8 cellular contexts compared by ENCODE assay signal in the genomic region with DNA sequence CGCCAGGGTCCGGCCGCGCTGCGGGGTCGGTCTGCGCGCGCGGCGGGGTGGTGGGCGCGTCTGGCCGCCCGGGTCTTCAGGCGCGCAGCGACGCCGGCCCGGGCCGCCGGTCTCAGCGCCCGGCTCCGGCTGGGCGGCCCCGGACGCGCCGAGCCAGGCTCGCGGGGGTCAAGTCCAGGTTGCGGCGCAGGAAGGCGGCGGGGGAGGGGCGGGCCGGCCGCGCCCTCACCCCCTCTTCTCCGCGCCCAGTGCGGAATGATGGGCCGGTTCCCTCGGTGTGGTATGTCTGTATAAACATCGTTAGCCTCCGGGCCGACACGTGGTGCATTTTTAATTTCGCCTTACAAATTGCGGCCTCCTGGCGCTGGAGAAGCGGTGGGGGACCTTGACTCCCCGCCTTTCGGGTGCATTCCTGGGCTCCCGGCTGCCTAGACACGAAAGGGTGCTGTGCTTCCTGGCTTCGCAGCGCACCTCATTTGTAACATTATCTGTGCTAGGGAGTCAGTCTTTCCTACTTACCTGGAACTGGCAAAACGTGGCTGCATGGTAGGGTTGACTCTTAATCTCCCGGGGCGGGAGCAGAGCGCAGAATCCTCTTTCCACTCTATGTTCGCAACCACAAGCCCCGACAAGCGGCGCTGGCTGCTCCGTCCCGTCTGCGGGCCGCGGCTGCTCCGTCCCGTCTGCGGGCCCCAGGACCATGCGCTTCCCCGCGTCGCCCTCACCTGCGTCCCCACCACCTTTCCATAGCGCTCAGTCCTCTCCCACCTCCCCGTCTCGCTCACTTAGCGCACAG.
A peak's percentile ranks its signal among the peaks of the same experiment; 100 is the strongest.
DNase-seq lines count a peak whose midpoint lies in the region; ATAC-seq and TF ChIP-seq lines count a peak whose summit lies in the region.

No MANE protein-coding gene starts in this region.

- H3K79me2 ChIP-seq in neural progenitor cell (ENCODE audit: low read depth) = no peaks in the 10 kb centered on the region

- H3K4me3 ChIP-seq in Caco-2 (ENCODE audit: low read depth, low read length) (peak overlapping the region; percentile 44), RWPE2 (ENCODE audit: severe bottlenecking) (peak overlapping the region; percentile 35), fibroblast of mammary gland (ENCODE audit: control insufficient read depth, low read depth, low read length) (peak overlapping the region; percentile 46), neural progenitor cell (peak overlapping the region; percentile 35)

- H3K4me1 ChIP-seq in Caco-2 (peaks cover 12% of the 10 kb centered on the region), RWPE2 (ENCODE audit: insufficient read depth, poor library complexity, severe bottlenecking) (peaks cover 9% of the 10 kb centered on the region), neural progenitor cell (no peaks in the 10 kb centered on the region)

- peaks cover 14% of the 10 kb centered on the region for H3K4me1 Mint-ChIP-seq in Caco-2 (ENCODE audit: low read depth, unreplicated experiment)
- H3K4me1 Mint-ChIP-seq in neural progenitor cell = peaks cover 57% of the 10 kb centered on the region

- H3K9me3 ChIP-seq in Caco-2 (no peaks in the 10 kb centered on the region), RWPE2 (ENCODE audit: severe bottlenecking) (no peaks in the 10 kb centered on the region), neural progenitor cell (ENCODE audit: low read depth) (no peaks in the 10 kb centered on the region)

- TF ChIP-seq CTCF in Caco-2 (IDR thresholded peaks at IDR 0.05; ENCODE audit: insufficient read depth in 1 of 2, low read depth in 1 of 2, low read length in 1 of 2, severe bottlenecking in 1 of 2, unreplicated experiment in 1 of 2) (no peak), RWPE2 (IDR thresholded peaks at IDR 0.05; ENCODE audit: poor library complexity, severe bottlenecking) (no peak), fibroblast of mammary gland (conservative IDR thresholded peaks at IDR 0.05; ENCODE audit: control insufficient read depth, insufficient read depth, low read depth, low read length) (no peak), neural progenitor cell (IDR thresholded peaks at IDR 0.05) (no peak)

- H3F3A ChIP-seq in neural progenitor cell (ENCODE audit: low read depth) = peaks cover 12% of the 10 kb centered on the region

- H3K36me3 ChIP-seq in Caco-2 (ENCODE audit: control insufficient read depth, insufficient read depth, low read length) (no peaks in the 10 kb centered on the region), RWPE2 (ENCODE audit: low read depth) (no peaks in the 10 kb centered on the region), neural progenitor cell (no peaks in the 10 kb centered on the region)

- H2AFZ ChIP-seq in neural progenitor cell (replicated peaks) = no peak overlapping the region

- H3K9ac ChIP-seq in neural progenitor cell = no peak overlapping the region

- peak overlapping the region; percentile 73 for H3K4me2 ChIP-seq in neural progenitor cell

- no TSS peak for BruUV-seq in Caco-2 (replicated peaks; lab: Mats Ljungman, UMichigan)

- peak; percentile 74 for ATAC-seq in RWPE2 (ENCODE audit: low read depth)
- no peak for ATAC-seq in HG03025 (IDR thresholded peaks at IDR 0.05; ENCODE audit: low FRiP score, unreplicated experiment)

- DNase-seq in Caco-2 = peak; percentile 55 to 62
- no peak for DNase-seq in RWPE2 (ENCODE audit: low spot score)
- DNase-seq in fibroblast of mammary gland (ENCODE audit: low read depth) = no peak
- DNase-seq in neural progenitor cell (ENCODE audit: low spot score) = peak; percentile 68
- no peak for DNase-seq in central memory CD4-positive, alpha-beta T cell
- no peak for DNase-seq in caudate nucleus (lab: John Stamatoyannopoulos, UW)
- DNase-seq in cortex of kidney (lab: John Stamatoyannopoulos, UW) = no peak

- no peaks in the 10 kb centered on the region for H3K9me3 Mint-ChIP-seq in Caco-2 (ENCODE audit: unreplicated experiment)
- no peaks in the 10 kb centered on the region for H3K9me3 Mint-ChIP-seq in neural progenitor cell

- CTCF ChIA-PET in Caco-2 (lab: Charles Lee) = interaction anchor here (0.6 kb wide), 1 partner anchor 227 kb away, joined by 6 read pairs; no protein-coding TSS in a partner anchor

- H3K36me3 Mint-ChIP-seq in Caco-2 (ENCODE audit: insufficient read depth, unreplicated experiment) (no peaks in the 10 kb centered on the region), neural progenitor cell (no peaks in the 10 kb centered on the region)

- POLR2A ChIA-PET in Caco-2 (lab: Charles Lee) = no interaction called here

- intact Hi-C loops in Caco-2 (cut with micrococcal nuclease; ENCODE audit: unreplicated experiment) = loop anchor here (10.0 kb wide), 1 partner anchor 124 kb away; no protein-coding TSS in a partner anchor

- H3K27me3 ChIP-seq in Caco-2 (replicated peaks; ENCODE audit: control insufficient read depth, insufficient read depth, low read length) = no peaks in the 10 kb centered on the region
- no peaks in the 10 kb centered on the region for H3K27me3 ChIP-seq in RWPE2 (ENCODE audit: insufficient read depth, poor library complexity, severe bottlenecking)
- peaks cover 100% of the 10 kb centered on the region for H3K27me3 ChIP-seq in neural progenitor cell

- peak overlapping the region; percentile 79 for H3K4me3 Mint-ChIP-seq in Caco-2 (ENCODE audit: unreplicated experiment)
- peak overlapping the region; percentile 83 for H3K4me3 Mint-ChIP-seq in neural progenitor cell

- H3K27ac Mint-ChIP-seq in Caco-2 (ENCODE audit: unreplicated experiment) = no peak overlapping the region
- no peak overlapping the region for H3K27ac Mint-ChIP-seq in neural progenitor cell

- peak overlapping the region; percentile 17 for H3K27ac ChIP-seq in RWPE2 (ENCODE audit: poor library complexity, severe bottlenecking)
- no peak overlapping the region for H3K27ac ChIP-seq in neural progenitor cell
- no peak overlapping the region for H3K27ac ChIP-seq in caudate nucleus (ENCODE audit: low read depth, low read length)

- H3K27me3 Mint-ChIP-seq in Caco-2 (ENCODE audit: insufficient read depth, unreplicated experiment) (peaks cover 2% of the 10 kb centered on the region), neural progenitor cell (ENCODE audit: insufficient read depth, low read depth) (peaks cover 60% of the 10 kb centered on the region)

- H4K20me1 ChIP-seq in neural progenitor cell (ENCODE audit: low read depth) = peaks cover 32% of the 10 kb centered on the region

Comparison
In these comparisons a context has a peak if more than half of its experiments do, and no peak if none do; other contexts are left out.
1. DNase-seq: peak in Caco-2 (2 of 2) and neural progenitor cell (single experiment); none in RWPE2 (single experiment), fibroblast of mammary gland (single experiment), central memory CD4-positive, alpha-beta T cell (single experiment), caudate nucleus (0 of 61) and cortex of kidney (single experiment).
2. Peak in every context shown above with its lines, with median percentiles within 50 percentile points of each other: H3K4me3 ChIP-seq.